Comparison of ENCODE assay signal across 21 cellular contexts in the genomic region with DNA sequence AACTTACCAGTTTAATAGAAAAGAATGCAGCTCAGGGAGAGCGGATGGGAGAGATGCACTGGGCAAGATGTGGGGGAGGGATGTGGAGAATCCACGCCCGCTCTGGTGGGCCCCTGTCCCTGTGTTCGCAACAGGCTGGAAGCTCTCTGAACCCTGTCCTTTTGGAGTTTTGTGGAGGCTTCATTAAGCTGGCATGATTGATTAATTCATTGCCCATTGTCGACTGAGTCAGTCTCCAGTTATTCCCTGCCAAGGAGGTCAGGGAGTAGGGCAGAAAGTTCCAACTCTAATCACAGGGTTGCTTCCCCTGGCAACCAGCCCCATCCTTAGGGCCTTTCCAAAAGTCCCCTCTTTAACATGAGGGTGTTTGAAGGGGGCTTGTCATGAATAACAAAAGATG.
DNase-seq lines count a peak whose midpoint lies in the region; ATAC-seq and TF ChIP-seq lines count a peak whose summit lies in the region.
"Had no signal": no experiment of that assay in that cellular context is flagged by ENCODE, and none has a peak within 500 bp of the region (broad histone marks: within the 10 kb centered on the region; RNA-seq: fewer than 3 reads in every experiment).

No MANE protein-coding gene starts in this region.

- TF ChIP-seq CTCF in endothelial cell (IDR thresholded peaks at IDR 0.05; ENCODE audit: unreplicated experiment), result no peak
- TF ChIP-seq CTCF in nephron (IDR thresholded peaks at IDR 0.05; ENCODE audit: unreplicated experiment in 3 of 3), result no peak
- TF ChIP-seq CTCF in SK-N-SH (IDR thresholded peaks at IDR 0.05), result no peak
- no peak for TF ChIP-seq CTCF in gastrocnemius medialis (IDR thresholded peaks at IDR 0.05 in 4 of 5, conservative IDR thresholded peaks at IDR 0.05 in 1 of 5)

- no peak for TF ChIP-seq POLR2A in gastrocnemius medialis (IDR thresholded peaks at IDR 0.05)

- CTCF ChIA-PET in SK-N-SH (lab: Yijun Ruan, JAX), result no interaction called here

- TF ChIP-seq EP300 in SK-N-SH (IDR thresholded peaks at IDR 0.05; ENCODE audit: borderline replicate concordance in 1 of 2, low read depth in 1 of 2, low read length in 1 of 2), result no peak

- no peaks in the 10 kb centered on the region for H3K36me3 Mint-ChIP-seq in endothelial cell (ENCODE audit: low read depth, unreplicated experiment)
- H3K36me3 Mint-ChIP-seq in nephron (ENCODE audit: low read depth), result no peaks in the 10 kb centered on the region
- H3K36me3 Mint-ChIP-seq: CD8-positive, alpha-beta memory T cell; IgD-negative memory B cell had no signal

- H3K27me3 Mint-ChIP-seq in endothelial cell (ENCODE audit: unreplicated experiment) (no peaks in the 10 kb centered on the region), nephron (ENCODE audit: low read depth) (peaks cover 19% of the 10 kb centered on the region)
- H3K27me3 Mint-ChIP-seq in stimulated activated naive CD8-positive, alpha-beta T cell treated with anti-CD3 and anti-CD28 coated beads, Interleukin-15, amount 100 ng/mL, for 72 hours, result peaks cover 3% of the 10 kb centered on the region
- H3K27me3 Mint-ChIP-seq: IgD-negative memory B cell had no signal

- POLR2A ChIA-PET in SK-N-SH (lab: Yijun Ruan, JAX), result no interaction called here

- H3K4me2 ChIP-seq in BLaER1, result peak overlapping the region; percentile 46
- H3K4me2 ChIP-seq in SK-N-SH, result no peak overlapping the region
- H3K4me2 ChIP-seq: A549, PC-9 had no signal

- no peaks in the 10 kb centered on the region for H3K9me2 ChIP-seq in SK-N-SH

- H3K4me1 Mint-ChIP-seq in endothelial cell (ENCODE audit: unreplicated experiment) (peaks cover 7% of the 10 kb centered on the region), nephron (peaks cover 16% of the 10 kb centered on the region)
- H3K4me1 Mint-ChIP-seq in stimulated activated naive CD8-positive, alpha-beta T cell treated with anti-CD3 and anti-CD28 coated beads, Interleukin-15, amount 100 ng/mL, for 72 hours, result no peaks in the 10 kb centered on the region
- H3K4me1 Mint-ChIP-seq: CD8-positive, alpha-beta memory T cell; IgD-negative memory B cell had no signal

- H3K79me2 ChIP-seq in SK-N-SH (ENCODE audit: insufficient read depth), result no peaks in the 10 kb centered on the region

- no peak overlapping the region for H2AFZ ChIP-seq in SK-N-SH (ENCODE audit: low read depth)
- H2AFZ ChIP-seq: PC-9 had no signal

- intact Hi-C loops in gastrocnemius medialis (cut with DNase I; ENCODE audit: low total_unique reads), result no loop called here

- H3K4me1 ChIP-seq in BLaER1 (peaks cover 16% of the 10 kb centered on the region), SK-N-SH (ENCODE audit: control insufficient read depth in 1 of 2, insufficient read depth in 2 of 2, low read depth in 1 of 2, low read length in 1 of 2) (no peaks in the 10 kb centered on the region), gastrocnemius medialis (peaks cover 11 to 15% of the 10 kb centered on the region in 2 donors)

- H3K36me3 ChIP-seq in BLaER1, result no peaks in the 10 kb centered on the region
- no peaks in the 10 kb centered on the region for H3K36me3 ChIP-seq in SK-N-SH (replicated peaks in 1 of 2; ENCODE audit: control insufficient read depth in 1 of 2, insufficient read depth in 2 of 2, low read length in 1 of 2)
- no peaks in the 10 kb centered on the region for H3K36me3 ChIP-seq in gastrocnemius medialis
- H3K36me3 ChIP-seq: HAP-1 had no signal

- DNase-seq in DMS79 (lab: John Stamatoyannopoulos, UW), result peak; percentile 18
- no peak for DNase-seq in endothelial cell (ENCODE audit: low spot score)
- DNase-seq in stimulated activated naive CD8-positive, alpha-beta T cell treated with anti-CD3 and anti-CD28 coated beads, Interleukin-15, amount 100 ng/mL, for 72 hours, result no peak
- DNase-seq in activated gamma-delta T cell treated with Interleukin-2 at 50 U/mL for 16 hours, result no peak
- no peak for DNase-seq in SK-N-SH
- DNase-seq in gastrocnemius medialis, result no peak
- DNase-seq: CD8-positive, alpha-beta memory T cell; Karpas-422; NCI-H1048; NCI-H1436; NCI-H2081; NCI-H2171 treated with DMSO at 0.1 percent for 48 hours; NCI-H524; PC-9; SIG-M5 had no signal

- no peak overlapping the region for H3K4me3 Mint-ChIP-seq in endothelial cell (ENCODE audit: unreplicated experiment)
- no peak overlapping the region for H3K4me3 Mint-ChIP-seq in nephron
- no peak overlapping the region for H3K4me3 Mint-ChIP-seq in stimulated activated naive CD8-positive, alpha-beta T cell treated with anti-CD3 and anti-CD28 coated beads, Interleukin-15, amount 100 ng/mL, for 72 hours
- H3K4me3 Mint-ChIP-seq: CD8-positive, alpha-beta memory T cell; IgD-negative memory B cell had no signal

- H3K9ac ChIP-seq in BLaER1 (no peak overlapping the region), SK-N-SH (no peak overlapping the region)

- no peaks in the 10 kb centered on the region for H3K27me3 ChIP-seq in BLaER1
- H3K27me3 ChIP-seq in SK-N-SH (ENCODE audit: insufficient read depth), result no peaks in the 10 kb centered on the region; the same call in 1 of the 2 replicates
- no peaks in the 10 kb centered on the region for H3K27me3 ChIP-seq in gastrocnemius medialis

- H3K4me3 ChIP-seq in BLaER1 (no peak overlapping the region), SK-N-SH (ENCODE audit: low read depth in 2 of 2, low read length in 1 of 2) (no peak overlapping the region), gastrocnemius medialis (no peak overlapping the region)
- H3K4me3 ChIP-seq: A549, HAP-1, PC-9 had no signal

- no peak for ATAC-seq in stimulated activated naive CD8-positive, alpha-beta T cell treated with anti-CD3 and anti-CD28 coated beads, Interleukin-15, amount 100 ng/mL, for 72 hours
- ATAC-seq in gastrocnemius medialis, result no peak
- ATAC-seq: A549 had no signal

- peak overlapping the region; percentile 36 for H3K27ac Mint-ChIP-seq in endothelial cell (ENCODE audit: unreplicated experiment)
- H3K27ac Mint-ChIP-seq in nephron, result peak overlapping the region in 2 of 3 experiments; percentile 65 to 70
- no peak overlapping the region for H3K27ac Mint-ChIP-seq in stimulated activated naive CD8-positive, alpha-beta T cell treated with anti-CD3 and anti-CD28 coated beads, Interleukin-15, amount 100 ng/mL, for 72 hours
- H3K27ac Mint-ChIP-seq: CD8-positive, alpha-beta memory T cell; IgD-negative memory B cell had no signal

- H3K9me3 ChIP-seq in BLaER1 (peaks cover 2% of the 10 kb centered on the region; the same call in 1 of the 2 replicates), SK-N-SH (no peaks in the 10 kb centered on the region), gastrocnemius medialis (no peaks in the 10 kb centered on the region)
- H3K9me3 ChIP-seq: HAP-1 had no signal

- no peaks in the 10 kb centered on the region for H4K20me1 ChIP-seq in BLaER1
- H4K20me1 ChIP-seq in SK-N-SH (ENCODE audit: insufficient read depth), result no peaks in the 10 kb centered on the region

- 32% methylated on average over 5 of the region's 5 CpGs for WGBS in SK-N-SH (ENCODE audit: low lambda C conversion rate)

- in situ Hi-C loops in gastrocnemius medialis (cut with MboI; ENCODE audit: low sequenced_read_pairs in 4 of 4), result no loop called here

- no peaks in the 10 kb centered on the region for H3K9me3 Mint-ChIP-seq in endothelial cell (ENCODE audit: unreplicated experiment)
- H3K9me3 Mint-ChIP-seq in nephron, result no peaks in the 10 kb centered on the region
- H3K9me3 Mint-ChIP-seq in stimulated activated naive CD8-positive, alpha-beta T cell treated with anti-CD3 and anti-CD28 coated beads, Interleukin-15, amount 100 ng/mL, for 72 hours, result peaks cover 6 to 8% of the 10 kb centered on the region in 2 donors
- H3K9me3 Mint-ChIP-seq: CD8-positive, alpha-beta memory T cell had no signal

- H3F3A ChIP-seq in SK-N-SH (replicated peaks; ENCODE audit: insufficient read depth), result no peaks in the 10 kb centered on the region

- no peak overlapping the region for H3K27ac ChIP-seq in BLaER1
- H3K27ac ChIP-seq in SK-N-SH (ENCODE audit: low read depth in 2 of 2, low read length in 1 of 2), result no peak overlapping the region
- no peak overlapping the region for H3K27ac ChIP-seq in gastrocnemius medialis
- H3K27ac ChIP-seq: A549, PC-9, RWPE1 had no signal

- TF ChIP-seq RAD21 in SK-N-SH (IDR thresholded peaks at IDR 0.05; ENCODE audit: low read length), result no peak

TF ChIP-seq in SK-N-SH, 30 proteins besides CTCF, POLR2A, EP300 and RAD21 (continues in another document):
- TF ChIP-seq, protein P1, sequence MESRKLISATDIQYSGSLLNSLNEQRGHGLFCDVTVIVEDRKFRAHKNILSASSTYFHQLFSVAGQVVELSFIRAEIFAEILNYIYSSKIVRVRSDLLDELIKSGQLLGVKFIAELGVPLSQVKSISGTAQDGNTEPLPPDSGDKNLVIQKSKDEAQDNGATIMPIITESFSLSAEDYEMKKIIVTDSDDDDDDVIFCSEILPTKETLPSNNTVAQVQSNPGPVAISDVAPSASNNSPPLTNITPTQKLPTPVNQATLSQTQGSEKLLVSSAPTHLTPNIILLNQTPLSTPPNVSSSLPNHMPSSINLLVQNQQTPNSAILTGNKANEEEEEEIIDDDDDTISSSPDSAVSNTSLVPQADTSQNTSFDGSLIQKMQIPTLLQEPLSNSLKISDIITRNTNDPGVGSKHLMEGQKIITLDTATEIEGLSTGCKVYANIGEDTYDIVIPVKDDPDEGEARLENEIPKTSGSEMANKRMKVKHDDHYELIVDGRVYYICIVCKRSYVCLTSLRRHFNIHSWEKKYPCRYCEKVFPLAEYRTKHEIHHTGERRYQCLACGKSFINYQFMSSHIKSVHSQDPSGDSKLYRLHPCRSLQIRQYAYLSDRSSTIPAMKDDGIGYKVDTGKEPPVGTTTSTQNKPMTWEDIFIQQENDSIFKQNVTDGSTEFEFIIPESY (IDR thresholded peaks at IDR 0.05; ENCODE audit: borderline replicate concordance, low read depth), result no peak
- no peak for TF ChIP-seq TEAD4 (IDR thresholded peaks at IDR 0.05; ENCODE audit: borderline replicate concordance, insufficient read depth)
- TF ChIP-seq ELF1 (IDR thresholded peaks at IDR 0.05), result no peak
- TF ChIP-seq PBX3 (IDR thresholded peaks at IDR 0.05), result no peak
- TF ChIP-seq FOXM1 (IDR thresholded peaks at IDR 0.05; ENCODE audit: low read depth), result no peak

Comparison
In these comparisons a context has a peak if more than half of its experiments do, and no peak if none do; other contexts are left out.
1. H3K27ac Mint-ChIP-seq: peak in endothelial cell (single experiment) and nephron (2 of 3); none in stimulated activated naive CD8-positive, alpha-beta T cell treated with anti-CD3 and anti-CD28 coated beads, Interleukin-15, amount 100 ng/mL, for 72 hours (0 of 2).